In the genomic region with DNA sequence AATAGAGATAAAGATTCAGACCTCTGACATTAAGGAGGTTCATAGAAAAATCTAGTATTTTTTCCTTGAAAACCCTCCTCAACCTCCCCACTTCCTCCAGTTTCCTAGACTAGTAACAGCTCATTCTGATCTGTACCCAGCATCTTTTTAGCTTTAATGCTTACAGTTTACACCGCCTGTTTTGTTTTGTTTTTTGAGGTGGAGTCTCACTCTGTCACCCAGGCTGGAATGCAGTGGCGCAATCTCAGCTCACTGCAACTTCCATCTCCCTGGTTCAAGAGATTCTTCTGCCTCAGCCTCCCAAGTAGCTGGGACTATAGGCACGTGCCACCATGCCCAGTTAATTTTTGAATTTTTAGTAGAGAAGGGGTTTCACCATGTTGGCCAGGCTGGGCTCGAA, we compare ENCODE assay signal across 2 cellular contexts.
TF ChIP-seq lines count a peak whose summit lies in the region.

No MANE protein-coding gene starts in this region.

TF ChIP-seq in A549, 52 proteins besides CTCF, POLR2A, EP300 and RAD21:
- TF ChIP-seq CEBPB (IDR thresholded peaks at IDR 0.05) = peak in 1 of 2 experiments; percentile 83; a peak in 2 of 4 replicates
TF ChIP-seq in A549: peak in this region for 1; not testable (repeated sequence) for 51.

TF ChIP-seq in IMR-90, 13 proteins besides CTCF, POLR2A, EP300 and RAD21:
- TF ChIP-seq CEBPB (IDR thresholded peaks at IDR 0.05; ENCODE audit: low read depth, low read length) = peak; percentile 92
- TF ChIP-seq BHLHE40 (IDR thresholded peaks at IDR 0.05; ENCODE audit: low read depth, low read length) = peak; percentile 22; the same call in 1 of the 2 replicates
